Comparison of ENCODE assay signal across 1 cellular context in the genomic region with DNA sequence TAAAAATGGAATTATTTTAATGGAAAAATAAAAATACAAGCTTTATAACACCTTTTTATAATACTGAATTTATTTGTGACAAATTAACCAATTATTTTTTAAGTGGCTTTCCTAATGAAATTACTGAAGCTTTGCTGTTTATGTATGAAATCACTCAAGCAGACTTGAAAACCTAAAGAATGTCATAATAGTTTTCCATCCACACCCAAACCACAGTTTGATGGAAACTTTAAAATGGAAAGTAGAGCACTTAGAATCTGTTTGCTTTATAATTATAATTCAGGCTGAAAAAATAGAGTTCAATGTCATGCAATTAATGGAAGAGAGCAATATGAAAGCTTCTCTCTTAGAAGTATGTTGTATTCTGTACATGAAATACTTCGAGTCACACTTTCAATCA.
TF ChIP-seq lines count a peak whose summit lies in the region.

No MANE protein-coding gene starts in this region.

TF ChIP-seq in GM23338, 12 proteins besides CTCF, POLR2A, EP300 and RAD21 (continued from another document):
- TF ChIP-seq, protein P1, sequence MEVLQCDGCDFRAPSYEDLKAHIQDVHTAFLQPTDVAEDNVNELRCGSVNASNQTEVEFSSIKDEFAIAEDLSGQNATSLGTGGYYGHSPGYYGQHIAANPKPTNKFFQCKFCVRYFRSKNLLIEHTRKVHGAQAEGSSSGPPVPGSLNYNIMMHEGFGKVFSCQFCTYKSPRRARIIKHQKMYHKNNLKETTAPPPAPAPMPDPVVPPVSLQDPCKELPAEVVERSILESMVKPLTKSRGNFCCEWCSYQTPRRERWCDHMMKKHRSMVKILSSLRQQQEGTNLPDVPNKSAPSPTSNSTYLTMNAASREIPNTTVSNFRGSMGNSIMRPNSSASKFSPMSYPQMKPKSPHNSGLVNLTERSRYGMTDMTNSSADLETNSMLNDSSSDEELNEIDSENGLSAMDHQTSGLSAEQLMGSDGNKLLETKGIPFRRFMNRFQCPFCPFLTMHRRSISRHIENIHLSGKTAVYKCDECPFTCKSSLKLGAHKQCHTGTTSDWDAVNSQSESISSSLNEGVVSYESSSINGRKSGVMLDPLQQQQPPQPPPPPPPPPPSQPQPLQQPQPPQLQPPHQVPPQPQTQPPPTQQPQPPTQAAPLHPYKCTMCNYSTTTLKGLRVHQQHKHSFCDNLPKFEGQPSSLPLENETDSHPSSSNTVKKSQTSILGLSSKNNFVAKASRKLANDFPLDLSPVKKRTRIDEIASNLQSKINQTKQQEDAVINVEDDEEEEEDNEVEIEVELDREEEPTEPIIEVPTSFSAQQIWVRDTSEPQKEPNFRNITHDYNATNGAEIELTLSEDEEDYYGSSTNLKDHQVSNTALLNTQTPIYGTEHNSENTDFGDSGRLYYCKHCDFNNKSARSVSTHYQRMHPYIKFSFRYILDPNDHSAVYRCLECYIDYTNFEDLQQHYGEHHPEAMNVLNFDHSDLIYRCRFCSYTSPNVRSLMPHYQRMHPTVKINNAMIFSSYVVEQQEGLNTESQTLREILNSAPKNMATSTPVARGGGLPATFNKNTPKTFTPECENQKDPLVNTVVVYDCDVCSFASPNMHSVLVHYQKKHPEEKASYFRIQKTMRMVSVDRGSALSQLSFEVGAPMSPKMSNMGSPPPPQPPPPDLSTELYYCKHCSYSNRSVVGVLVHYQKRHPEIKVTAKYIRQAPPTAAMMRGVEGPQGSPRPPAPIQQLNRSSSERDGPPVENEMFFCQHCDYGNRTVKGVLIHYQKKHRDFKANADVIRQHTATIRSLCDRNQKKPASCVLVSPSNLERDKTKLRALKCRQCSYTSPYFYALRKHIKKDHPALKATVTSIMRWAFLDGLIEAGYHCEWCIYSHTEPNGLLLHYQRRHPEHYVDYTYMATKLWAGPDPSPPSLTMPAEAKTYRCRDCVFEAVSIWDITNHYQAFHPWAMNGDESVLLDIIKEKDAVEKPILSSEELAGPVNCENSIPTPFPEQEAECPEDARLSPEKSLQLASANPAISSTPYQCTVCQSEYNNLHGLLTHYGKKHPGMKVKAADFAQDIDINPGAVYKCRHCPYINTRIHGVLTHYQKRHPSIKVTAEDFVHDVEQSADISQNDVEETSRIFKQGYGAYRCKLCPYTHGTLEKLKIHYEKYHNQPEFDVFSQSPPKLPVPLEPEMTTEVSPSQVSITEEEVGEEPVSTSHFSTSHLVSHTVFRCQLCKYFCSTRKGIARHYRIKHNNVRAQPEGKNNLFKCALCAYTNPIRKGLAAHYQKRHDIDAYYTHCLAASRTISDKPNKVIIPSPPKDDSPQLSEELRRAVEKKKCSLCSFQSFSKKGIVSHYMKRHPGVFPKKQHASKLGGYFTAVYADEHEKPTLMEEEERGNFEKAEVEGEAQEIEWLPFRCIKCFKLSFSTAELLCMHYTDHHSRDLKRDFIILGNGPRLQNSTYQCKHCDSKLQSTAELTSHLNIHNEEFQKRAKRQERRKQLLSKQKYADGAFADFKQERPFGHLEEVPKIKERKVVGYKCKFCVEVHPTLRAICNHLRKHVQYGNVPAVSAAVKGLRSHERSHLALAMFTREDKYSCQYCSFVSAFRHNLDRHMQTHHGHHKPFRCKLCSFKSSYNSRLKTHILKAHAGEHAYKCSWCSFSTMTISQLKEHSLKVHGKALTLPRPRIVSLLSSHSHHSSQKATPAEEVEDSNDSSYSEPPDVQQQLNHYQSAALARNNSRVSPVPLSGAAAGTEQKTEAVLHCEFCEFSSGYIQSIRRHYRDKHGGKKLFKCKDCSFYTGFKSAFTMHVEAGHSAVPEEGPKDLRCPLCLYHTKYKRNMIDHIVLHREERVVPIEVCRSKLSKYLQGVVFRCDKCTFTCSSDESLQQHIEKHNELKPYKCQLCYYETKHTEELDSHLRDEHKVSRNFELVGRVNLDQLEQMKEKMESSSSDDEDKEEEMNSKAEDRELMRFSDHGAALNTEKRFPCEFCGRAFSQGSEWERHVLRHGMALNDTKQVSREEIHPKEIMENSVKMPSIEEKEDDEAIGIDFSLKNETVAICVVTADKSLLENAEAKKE (CRISPR knock-in tag; IDR thresholded peaks at IDR 0.05) = no peak
